Comparison of ENCODE assay signal across 23 cellular contexts in genomic region chr6:5710516-5710915, GRCh38.
DNase-seq lines count a peak whose midpoint lies in the region; ATAC-seq and TF ChIP-seq lines count a peak whose summit lies in the region.
"Had no signal": no experiment of that assay in that cellular context is flagged by ENCODE, and none has a peak within 500 bp of the region (broad histone marks: within the 10 kb centered on the region; RNA-seq: fewer than 3 reads in every experiment).

No MANE protein-coding gene starts in this region.

- 92 to 94% methylated on average over 5 to 14 of the region's 14 CpGs for WGBS in transverse colon (ENCODE audit: low coverage in 1 of 2), 2 donors

- peak overlapping the region; percentile 19 for H3K27ac Mint-ChIP-seq in T-helper 17 cell
- peak overlapping the region; percentile 6 for H3K27ac Mint-ChIP-seq in dendritic cell treated with granulocyte-macrophage colony-stimulating factor and Interleukin-4, amounts not matched to agents 40 ng/mL and 50 ng/mL, for 4 days
- no peak overlapping the region for H3K27ac Mint-ChIP-seq in osteocyte (ENCODE audit: unreplicated experiment)
- H3K27ac Mint-ChIP-seq: CD4-positive, alpha-beta T cell; CD8-positive, alpha-beta memory T cell had no signal

- peaks cover 6% of the 10 kb centered on the region for H3K36me3 Mint-ChIP-seq in T-helper 17 cell (ENCODE audit: low read depth)
- peaks cover 4% of the 10 kb centered on the region for H3K36me3 Mint-ChIP-seq in dendritic cell treated with granulocyte-macrophage colony-stimulating factor and Interleukin-4, amounts not matched to agents 40 ng/mL and 50 ng/mL, for 4 days (ENCODE audit: low read depth)
- H3K36me3 Mint-ChIP-seq in osteocyte (ENCODE audit: unreplicated experiment): no peaks in the 10 kb centered on the region

- H3K27me3 ChIP-seq in transverse colon: no peaks in the 10 kb centered on the region
- no peaks in the 10 kb centered on the region for H3K27me3 ChIP-seq in vagina
- H3K27me3 ChIP-seq: BE2C; BLaER1 treated with 17β-estradiol and CSF1 and Interleukin-3, amounts not matched to agents 10 nM and 100 nM had no signal

- H3K4me3 Mint-ChIP-seq in T-helper 17 cell (no peak overlapping the region), osteocyte (ENCODE audit: unreplicated experiment) (no peak overlapping the region)
- H3K4me3 Mint-ChIP-seq in dendritic cell treated with granulocyte-macrophage colony-stimulating factor and Interleukin-4, amounts not matched to agents 40 ng/mL and 50 ng/mL, for 4 days: no peak overlapping the region
- H3K4me3 Mint-ChIP-seq: CD14-positive monocyte; CD4-positive, alpha-beta T cell; CD8-positive, alpha-beta memory T cell had no signal

- peaks cover 0 to 7% (median 6%) of the 10 kb centered on the region in 4 donors for H3K4me1 ChIP-seq in transverse colon
- H3K4me1 ChIP-seq in vagina: no peaks in the 10 kb centered on the region
- H3K4me1 ChIP-seq: A549 had no signal

- in situ Hi-C loops in transverse colon (cut with MboI; ENCODE audit: low pct_ligation_motif_present in 1 of 4, low pct_unique_long_range_greater_than_20kb in 1 of 4, low sequenced_read_pairs in 3 of 4): no loop called here

- H3K27ac ChIP-seq in KOPT-K1 (ENCODE audit: low read depth, low read length, poor library complexity, severe bottlenecking): peak overlapping the region; percentile 97
- no peak overlapping the region for H3K27ac ChIP-seq in transverse colon
- no peak overlapping the region for H3K27ac ChIP-seq in vagina
- H3K27ac ChIP-seq: A549; BLaER1 treated with 17β-estradiol and CSF1 and Interleukin-3, amounts not matched to agents 10 nM and 100 nM; GM23248 had no signal

- peaks cover 4% of the 10 kb centered on the region for H3K9me3 Mint-ChIP-seq in dendritic cell treated with granulocyte-macrophage colony-stimulating factor and Interleukin-4, amounts not matched to agents 40 ng/mL and 50 ng/mL, for 4 days
- peaks cover 3% of the 10 kb centered on the region for H3K9me3 Mint-ChIP-seq in osteocyte (ENCODE audit: unreplicated experiment)

- H3K4me1 Mint-ChIP-seq in T-helper 17 cell (peaks cover 20% of the 10 kb centered on the region), osteocyte (ENCODE audit: unreplicated experiment) (no peaks in the 10 kb centered on the region)
- peaks cover 10% of the 10 kb centered on the region for H3K4me1 Mint-ChIP-seq in dendritic cell treated with granulocyte-macrophage colony-stimulating factor and Interleukin-4, amounts not matched to agents 40 ng/mL and 50 ng/mL, for 4 days (ENCODE audit: low read depth)

- H3K27me3 Mint-ChIP-seq in T-helper 17 cell: no peaks in the 10 kb centered on the region
- no peaks in the 10 kb centered on the region for H3K27me3 Mint-ChIP-seq in dendritic cell treated with granulocyte-macrophage colony-stimulating factor and Interleukin-4, amounts not matched to agents 40 ng/mL and 50 ng/mL, for 4 days
- H3K27me3 Mint-ChIP-seq in osteocyte (ENCODE audit: unreplicated experiment): no peaks in the 10 kb centered on the region
- H3K27me3 Mint-ChIP-seq: CD4-positive, alpha-beta T cell had no signal

- no peaks in the 10 kb centered on the region for H3K9me3 ChIP-seq in KOPT-K1 (ENCODE audit: insufficient read depth, low read length, poor library complexity, severe bottlenecking)
- H3K9me3 ChIP-seq in T-helper 17 cell (ENCODE audit: control insufficient read depth, low read length, poor library complexity, severe bottlenecking): no peaks in the 10 kb centered on the region
- no peaks in the 10 kb centered on the region for H3K9me3 ChIP-seq in transverse colon
- H3K9me3 ChIP-seq in vagina: no peaks in the 10 kb centered on the region
- H3K9me3 ChIP-seq: A549, BE2C had no signal

- TF ChIP-seq CTCF in osteocyte (IDR thresholded peaks at IDR 0.05): no peak
- TF ChIP-seq CTCF in transverse colon (IDR thresholded peaks at IDR 0.05): no peak
- no peak for TF ChIP-seq CTCF in vagina (IDR thresholded peaks at IDR 0.05)

- intact Hi-C loops in dendritic cell treated with granulocyte-macrophage colony-stimulating factor and Interleukin-4, amounts not matched to agents 40 ng/mL and 50 ng/mL, for 4 days (cut with micrococcal nuclease): no loop called here
- intact Hi-C loops in transverse colon (cut with DNase I; ENCODE audit: low total_unique reads): no loop called here
- intact Hi-C loops in vagina (cut with DNase I): no loop called here

- TF ChIP-seq EP300 in transverse colon (IDR thresholded peaks at IDR 0.05; ENCODE audit: low read depth): no peak

- H3K36me3 ChIP-seq in KOPT-K1 (ENCODE audit: insufficient read depth, low read length) (no peaks in the 10 kb centered on the region), transverse colon (no peaks in the 10 kb centered on the region), vagina (no peaks in the 10 kb centered on the region)
- H3K36me3 ChIP-seq: BE2C had no signal

- TF ChIP-seq POLR2A in transverse colon (IDR thresholded peaks at IDR 0.05) (no peak), vagina (IDR thresholded peaks at IDR 0.05) (no peak)

- no peak for ATAC-seq in T-helper 17 cell
- no peak for ATAC-seq in esophagus mucosa
- ATAC-seq: A549, GM12878 had no signal

- H3K4me3 ChIP-seq in transverse colon: no peak overlapping the region
- H3K4me3 ChIP-seq in vagina: no peak overlapping the region
- H3K4me3 ChIP-seq: A549; BLaER1 treated with 17β-estradiol and CSF1 and Interleukin-3, amounts not matched to agents 10 nM and 100 nM; GM12878; GM23248 had no signal

- DNase-seq in T-helper 17 cell (no peak), osteocyte (ENCODE audit: extremely low spot score, unreplicated experiment) (peak; percentile 64), transverse colon (no peak), vagina (ENCODE audit: extremely low spot score in 2 of 2) (no peak)
- DNase-seq: 8988T; ACHN; AML-193; BE2C; CD4-positive, alpha-beta T cell; CD8-positive, alpha-beta memory T cell; DMS 273 treated with DMSO at 0.1 percent for 48 hours; EL; GDM1; GM23248; H7; HCEC 1CT had no signal
